38 cellular contexts compared by ENCODE assay signal in genomic region chr17:50802609-50803571, GRCh38. TPM values are rescaled to one million over a fixed set of nuclear protein-coding genes. Genes with fewer than 3 reads are reported as not detected.
DNase-seq lines count a peak whose midpoint lies in the region; ATAC-seq and TF ChIP-seq lines count a peak whose summit lies in the region.
"Had no signal": no experiment of that assay in that cellular context is flagged by ENCODE, and none has a peak within 500 bp of the region (broad histone marks: within the 10 kb centered on the region; RNA-seq: fewer than 3 reads in every experiment).

No MANE protein-coding gene starts in this region.

- H3K4me3 ChIP-seq in Karpas-422 (ENCODE audit: low read length) (no peak overlapping the region), liver (ENCODE audit: low read depth in 1 of 3, low read length in 3 of 3) (no peak overlapping the region), vagina (no peak overlapping the region)
- H3K4me3 ChIP-seq: esophagus muscularis mucosa, K562, thoracic aorta had no signal

- no peaks in the 10 kb centered on the region for H3K9me3 ChIP-seq in Karpas-422 (ENCODE audit: low read length)
- no peaks in the 10 kb centered on the region for H3K9me3 ChIP-seq in liver (ENCODE audit: control insufficient read depth in 4 of 4, low read length in 3 of 4)
- no peaks in the 10 kb centered on the region for H3K9me3 ChIP-seq in vagina
- H3K9me3 ChIP-seq: esophagus muscularis mucosa, thoracic aorta had no signal

- H3K36me3 ChIP-seq in Karpas-422 (ENCODE audit: insufficient read depth, low read length) = no peaks in the 10 kb centered on the region
- no peaks in the 10 kb centered on the region for H3K36me3 ChIP-seq in liver (ENCODE audit: control insufficient read depth in 4 of 4, insufficient read depth in 3 of 4, low read depth in 1 of 4, low read length in 3 of 4)
- H3K36me3 ChIP-seq in vagina = no peaks in the 10 kb centered on the region
- H3K36me3 ChIP-seq: esophagus muscularis mucosa, thoracic aorta had no signal

- no peak overlapping the region for H3K4me3 Mint-ChIP-seq in brain
- H3K4me3 Mint-ChIP-seq: activated CD8-positive, alpha-beta memory T cell treated with anti-CD3 and anti-CD28 coated beads, Interleukin-2, amount 10 ng/mL, durations not matched to agents 7 days and 5 days; HFFc6; naive thymus-derived CD8-positive, alpha-beta T cell; stimulated activated naive CD8-positive, alpha-beta T cell treated with anti-CD3 and anti-CD28 coated beads, Interleukin-15, amount 100 ng/mL, for 72 hours had no signal

- no peaks in the 10 kb centered on the region for H4K20me1 ChIP-seq in Karpas-422 (ENCODE audit: insufficient read depth, low read depth, low read length)

- DNase-seq in Karpas-422 = peak; percentile 22
- DNase-seq in retina = no peak
- no peak for DNase-seq in vagina (ENCODE audit: extremely low spot score in 2 of 2)
- DNase-seq: activated CD4-positive, alpha-beta T cell treated with anti-CD3 and anti-CD28 coated beads, Interleukin-2, amount 50 U/mL, for 4 hours; activated CD8-positive, alpha-beta memory T cell treated with anti-CD3 and anti-CD28 coated beads, Interleukin-2, amount 10 ng/mL, durations not matched to agents 7 days and 5 days; activated naive CD4-positive, alpha-beta T cell treated with Interleukin-2 at 50 U/mL for 16 hours; DMS79 treated with DMSO at 0.1 percent for 48 hours; foreskin keratinocyte; GDM1; head of caudate nucleus; HFFc6; islet precursor cell; naive thymus-derived CD8-positive, alpha-beta T cell; NCI-H1092 treated with DMSO at 0.1 percent for 48 hours; NCI-H1694 treated with DMSO at 0.1 percent for 48 hours; small intestine; stimulated activated CD4-positive, alpha-beta T cell treated with anti-CD3 and anti-CD28 coated beads, Interleukin-1b, Interleukin-23, amount 100 ng/mL, for 48 hours; stimulated activated naive CD8-positive, alpha-beta T cell treated with anti-CD3 and anti-CD28 coated beads, Interleukin-15, amount 100 ng/mL, for 72 hours had no signal

- H3K36me3 Mint-ChIP-seq in brain = no peaks in the 10 kb centered on the region
- H3K36me3 Mint-ChIP-seq: activated CD8-positive, alpha-beta memory T cell treated with anti-CD3 and anti-CD28 coated beads, Interleukin-2, amount 10 ng/mL, durations not matched to agents 7 days and 5 days; naive thymus-derived CD8-positive, alpha-beta T cell had no signal

- H3K9ac ChIP-seq in Karpas-422 (ENCODE audit: low read length) (no peak overlapping the region), liver (ENCODE audit: low read depth in 1 of 2, low read length in 2 of 2) (no peak overlapping the region)
- H3K9ac ChIP-seq: parathyroid adenoma had no signal

- H3K4me1 ChIP-seq in Karpas-422 (ENCODE audit: low read length) (no peaks in the 10 kb centered on the region), liver (ENCODE audit: control insufficient read depth in 4 of 4, insufficient read depth in 4 of 4, low read length in 3 of 4) (peaks cover 9 to 54% (median 25%) of the 10 kb centered on the region in 4 donors), vagina (peaks cover 14% of the 10 kb centered on the region)
- H3K4me1 ChIP-seq: parathyroid adenoma had no signal

- ATAC-seq in HG02588 (IDR thresholded peaks at IDR 0.05; ENCODE audit: unreplicated experiment) = no peak
- ATAC-seq in HG03354 (IDR thresholded peaks at IDR 0.05; ENCODE audit: poor library complexity, severe bottlenecking, unreplicated experiment) = no peak
- ATAC-seq: activated CD4-positive, CD25-positive, alpha-beta regulatory T cell treated with anti-CD3 and anti-CD28 coated beads, Interleukin-2, amount 50 U/mL, for 24 hours; activated CD8-positive, alpha-beta memory T cell treated with anti-CD3 and anti-CD28 coated beads, Interleukin-2, amount 10 ng/mL, durations not matched to agents 7 days and 5 days; foreskin keratinocyte; K562; naive thymus-derived CD8-positive, alpha-beta T cell; stimulated activated naive CD8-positive, alpha-beta T cell treated with anti-CD3 and anti-CD28 coated beads, Interleukin-15, amount 100 ng/mL, for 72 hours had no signal

- no peak overlapping the region for H3K4me2 ChIP-seq in Karpas-422 (ENCODE audit: low read depth, low read length, poor library complexity, severe bottlenecking)

- H3K4me1 Mint-ChIP-seq in brain = peaks cover 44% of the 10 kb centered on the region
- H3K4me1 Mint-ChIP-seq: activated CD8-positive, alpha-beta memory T cell treated with anti-CD3 and anti-CD28 coated beads, Interleukin-2, amount 10 ng/mL, durations not matched to agents 7 days and 5 days; stimulated activated naive CD8-positive, alpha-beta T cell treated with anti-CD3 and anti-CD28 coated beads, Interleukin-15, amount 100 ng/mL, for 72 hours had no signal

- TF ChIP-seq RAD21 in liver (IDR thresholded peaks at IDR 0.05) = peak in 1 of 2 donors; percentile 10

- no peak for TF ChIP-seq POLR2A in vagina (IDR thresholded peaks at IDR 0.05)

- no peak for TF ChIP-seq CTCF in brain (conservative IDR thresholded peaks at IDR 0.05)
- TF ChIP-seq CTCF in liver (IDR thresholded peaks at IDR 0.05; ENCODE audit: low read depth, low read length, missing input control) = no peak
- TF ChIP-seq CTCF in vagina (IDR thresholded peaks at IDR 0.05) = no peak

- H3K27me3 ChIP-seq in Karpas-422 (ENCODE audit: low read length) (no peaks in the 10 kb centered on the region), liver (ENCODE audit: control insufficient read depth in 4 of 4, insufficient read depth in 4 of 4, low read length in 3 of 4) (no peaks in the 10 kb centered on the region), vagina (no peaks in the 10 kb centered on the region)
- H3K27me3 ChIP-seq: esophagus muscularis mucosa, foreskin keratinocyte had no signal

- intact Hi-C loops in vagina (cut with DNase I) = no loop called here

- 51% methylated on average over 12 of the region's 12 CpGs for WGBS in liver

- H3K27me3 Mint-ChIP-seq in brain = peaks cover 3% of the 10 kb centered on the region
- H3K27me3 Mint-ChIP-seq: activated CD8-positive, alpha-beta memory T cell treated with anti-CD3 and anti-CD28 coated beads, Interleukin-2, amount 10 ng/mL, durations not matched to agents 7 days and 5 days; stimulated activated naive CD8-positive, alpha-beta T cell treated with anti-CD3 and anti-CD28 coated beads, Interleukin-15, amount 100 ng/mL, for 72 hours had no signal

- no peaks in the 10 kb centered on the region for H3K9me2 ChIP-seq in Karpas-422 (replicated peaks; ENCODE audit: insufficient read depth, low read length)

- no peaks in the 10 kb centered on the region for H3K79me2 ChIP-seq in Karpas-422 (ENCODE audit: low read length)
- H3K79me2 ChIP-seq: parathyroid adenoma had no signal

- H2AFZ ChIP-seq in Karpas-422 (ENCODE audit: low read length) = no peak overlapping the region
- H2AFZ ChIP-seq: parathyroid adenoma had no signal

- no peak overlapping the region for H3K27ac ChIP-seq in Karpas-422 (ENCODE audit: low read length)
- peak overlapping the region; percentile 49 to 56 for H3K27ac ChIP-seq in liver (ENCODE audit: low read depth in 1 of 2, low read length in 2 of 2)
- H3K27ac ChIP-seq in vagina = no peak overlapping the region
- H3K27ac ChIP-seq: esophagus muscularis mucosa, foreskin keratinocyte, parathyroid adenoma, thoracic aorta had no signal

- peak overlapping the region in 3 of 5 experiments; percentile 62 to 85 (median 73) for H3K27ac Mint-ChIP-seq in brain
- H3K27ac Mint-ChIP-seq: activated CD8-positive, alpha-beta memory T cell treated with anti-CD3 and anti-CD28 coated beads, Interleukin-2, amount 10 ng/mL, durations not matched to agents 7 days and 5 days; HFFc6; stimulated activated naive CD8-positive, alpha-beta T cell treated with anti-CD3 and anti-CD28 coated beads, Interleukin-15, amount 100 ng/mL, for 72 hours had no signal

- H3K9me3 Mint-ChIP-seq in brain = peaks cover 0 to 3% (median 0%) of the 10 kb centered on the region in 5 experiments
- H3K9me3 Mint-ChIP-seq: HFFc6; naive thymus-derived CD8-positive, alpha-beta T cell; stimulated activated naive CD8-positive, alpha-beta T cell treated with anti-CD3 and anti-CD28 coated beads, Interleukin-15, amount 100 ng/mL, for 72 hours had no signal

TF ChIP-seq in liver, 16 proteins besides CTCF, POLR2A, EP300 and RAD21 (continues in another document):
- peak; percentile 46 for TF ChIP-seq YY1 (IDR thresholded peaks at IDR 0.05)
- TF ChIP-seq HNF4G (IDR thresholded peaks at IDR 0.05) = no peak
- no peak for TF ChIP-seq MAX (IDR thresholded peaks at IDR 0.05)
- no peak for TF ChIP-seq JUND (IDR thresholded peaks at IDR 0.05)
- TF ChIP-seq FOXA1 (IDR thresholded peaks at IDR 0.05) = no peak
- TF ChIP-seq ATF3 (IDR thresholded peaks at IDR 0.05) = no peak
- peak; percentile 63 for TF ChIP-seq SP1 (IDR thresholded peaks at IDR 0.05)

RNA-seq across cellular contexts. Expression of gene WFIKKN2, which starts 32.5 kb away (rescaled TPM):
- total RNA-seq in Karpas-422 (2014; rRNA removed; shearing (Covaris generic); ENCODE audit: low replicate concordance) = not detected in 2 replicates
- polyA plus RNA-seq in brain (ENCODE audit: insufficient read depth, low read depth, low replicate concordance) = 0.70 TPM
- total RNA-seq in liver = under 1 TPM in 1 of 2 donors, not detected in 1; 0.19 TPM
- under 1 TPM; 0.02 to 0.07 TPM for polyA plus RNA-seq in liver
- 0.49 TPM for total RNA-seq in vagina
- total RNA-seq: activated CD8-positive, alpha-beta memory T cell treated with anti-CD3 and anti-CD28 coated beads, Interleukin-2, amount 10 ng/mL, durations not matched to agents 7 days and 5 days; dermis microvascular lymphatic vessel endothelial cell; foreskin keratinocyte; HT-29; M059J; mononuclear cell; naive thymus-derived CD8-positive, alpha-beta T cell; NCI-H460; OCI-LY7; T-helper 1 cell treated with Interleukin-12 subunit alpha and Interleukin-12 subunit beta and Interleukin-4 antibody, amounts not matched to agents 30 ng/mL and 1 ng/mL, for 36 hours had no signal
- polyA plus RNA-seq: BJ; foreskin keratinocyte; K562; naive thymus-derived CD8-positive, alpha-beta T cell had no signal

RNA-seq across cellular contexts. Expression of gene ANKRD40CL, which starts 35.6 kb away (rescaled TPM):
- not detected in 2 replicates for total RNA-seq in Karpas-422 (2014; rRNA removed; shearing (Covaris generic); ENCODE audit: low replicate concordance)
- polyA plus RNA-seq in brain (ENCODE audit: insufficient read depth, low read depth, low replicate concordance) (not detected), liver (not detected)
- total RNA-seq in liver (not detected), vagina (not detected)
- total RNA-seq: activated CD8-positive, alpha-beta memory T cell treated with anti-CD3 and anti-CD28 coated beads, Interleukin-2, amount 10 ng/mL, durations not matched to agents 7 days and 5 days; cerebellum; dermis microvascular lymphatic vessel endothelial cell; foreskin keratinocyte; HFFc6; K562; lower leg skin; M059J; naive thymus-derived CD8-positive, alpha-beta T cell; NCI-H460; OCI-LY7; T-helper 1 cell treated with Interleukin-12 subunit alpha and Interleukin-12 subunit beta and Interleukin-4 antibody, amounts not matched to agents 30 ng/mL and 1 ng/mL, for 36 hours; thoracic aorta had no signal
- polyA plus RNA-seq: AG04450; BJ; foreskin keratinocyte; K562; naive thymus-derived CD8-positive, alpha-beta T cell had no signal

Comparison
In these comparisons a context has a peak if more than half of its experiments do, and no peak if none do; other contexts are left out.
1. H3K27ac ChIP-seq: peak in liver (2 of 2); none in Karpas-422 (single experiment) and vagina (single experiment).